ENCODE assay signal across 12 cellular contexts in the genomic region with DNA sequence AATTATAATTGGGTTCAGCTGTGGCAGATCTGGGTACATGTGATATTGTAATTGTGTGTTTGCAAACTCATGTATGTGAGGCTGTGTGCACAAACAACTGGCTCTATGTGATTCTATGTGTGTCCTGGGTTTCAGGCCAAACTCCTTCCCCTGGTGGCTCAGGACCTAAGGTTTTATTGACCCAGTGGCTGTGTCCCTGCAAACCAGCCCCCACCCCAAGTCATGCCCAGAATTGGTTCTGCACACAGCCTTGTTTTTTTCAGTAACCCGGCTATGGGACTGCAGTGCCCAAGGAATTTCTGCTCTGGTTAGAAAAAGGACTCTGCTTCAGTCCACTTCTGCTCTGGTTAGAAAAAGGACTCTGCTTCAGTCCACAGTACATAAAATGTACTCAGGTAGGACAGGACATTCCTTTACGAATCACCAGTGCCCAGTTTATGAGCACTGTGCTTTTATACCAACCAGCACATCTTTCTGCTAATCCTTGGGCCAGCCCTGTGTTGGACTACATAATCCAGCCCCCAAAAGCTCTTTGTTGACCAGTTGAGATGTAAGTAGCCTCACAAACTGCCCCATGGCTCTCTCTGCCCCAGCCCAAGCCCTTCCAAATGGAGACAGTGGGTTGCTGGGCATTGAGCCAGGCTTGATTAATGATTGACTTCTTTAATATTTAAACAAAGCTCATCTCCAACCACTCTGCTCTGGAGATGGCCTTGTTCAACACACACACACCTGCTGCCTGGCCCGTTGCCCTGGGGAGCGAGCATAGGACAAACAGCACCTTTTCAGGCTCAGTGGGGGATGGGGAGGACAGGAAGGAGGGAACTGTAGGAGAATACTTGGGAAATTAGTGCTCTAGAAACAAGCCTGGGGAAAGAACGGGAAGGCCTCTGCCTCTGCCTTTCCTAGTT. TPM values are rescaled to one million over a fixed set of nuclear protein-coding genes. Genes with fewer than 3 reads are reported as not detected.
DNase-seq lines count a peak whose midpoint lies in the region; ATAC-seq and TF ChIP-seq lines count a peak whose summit lies in the region.
"Had no signal": no experiment of that assay in that cellular context is flagged by ENCODE, and none has a peak within 500 bp of the region (broad histone marks: within the 10 kb centered on the region; RNA-seq: fewer than 3 reads in every experiment).

No MANE protein-coding gene starts in this region.

- ATAC-seq in GM21528 (IDR thresholded peaks at IDR 0.05; ENCODE audit: low FRiP score, unreplicated experiment) (no peak), HG02678 (IDR thresholded peaks at IDR 0.05; ENCODE audit: unreplicated experiment) (no peak)
- ATAC-seq: naive thymus-derived CD8-positive, alpha-beta T cell had no signal

- no peak for TF ChIP-seq CTCF in lower leg skin (IDR thresholded peaks at IDR 0.05)

- 48 to 57% methylated on average over 5 of the region's 5 CpGs for whole genome bisulfite sequencing in lower leg skin, 2 donors

- peak; percentile 53 to 61 for DNase-seq in NCI-H524 (lab: John Stamatoyannopoulos, UW)
- no peak for DNase-seq in NCI-H524 treated with DMSO at 0.1 percent for 48 hours (lab: John Stamatoyannopoulos, UW)
- peak; percentile 81 for DNase-seq in NCI-H2196 treated with DMSO at 0.1 percent for 48 hours (lab: John Stamatoyannopoulos, UW; ENCODE audit: unreplicated experiment)
- peak; percentile 65 for DNase-seq in glomerular visceral epithelial cell (ENCODE audit: extremely low spot score)
- DNase-seq in erythroblast (lab: John Stamatoyannopoulos, UW), result no peak
- no peak for DNase-seq in lower leg skin (ENCODE audit: low spot score in 2 of 2)
- DNase-seq: Calu3; naive thymus-derived CD8-positive, alpha-beta T cell; NCI-H1048 had no signal

- intact Hi-C loops in lower leg skin (cut with DNase I; ENCODE audit: low total_unique reads), result no loop called here

- no peak for TF ChIP-seq POLR2A in erythroblast (IDR thresholded peaks at IDR 0.05; ENCODE audit: low read length)
- TF ChIP-seq POLR2A in lower leg skin (IDR thresholded peaks at IDR 0.05), result no peak

- H3K4me3 ChIP-seq in lower leg skin (ENCODE audit: low read depth, poor library complexity, severe bottlenecking), result no peak overlapping the region
- H3K4me3 ChIP-seq: thoracic aorta had no signal

RNA-seq across cellular contexts. Expression of gene KCNH6, which starts 2.9 kb away (rescaled TPM):
- total RNA-seq in lower leg skin, result under 1 TPM in 2 of 4 donors, not detected in 2; 0.08 to 0.29 TPM
- total RNA-seq: Calu3; naive thymus-derived CD8-positive, alpha-beta T cell; thoracic aorta had no signal

RNA-seq across cellular contexts. Expression of gene DCAF7, which starts 30.1 kb away (rescaled TPM):
- 10 to 100 TPM; 23.8 to 33.0 (median 25.4) TPM for total RNA-seq in lower leg skin

RNA-seq across cellular contexts. Expression of gene ACE, which starts 43.4 kb away (rescaled TPM):
- 10 to 100 TPM in 1 of 4 donors, 1 to 10 TPM in 3; 3.0 to 10.2 (median 7.2) TPM for total RNA-seq in lower leg skin

Comparison
In these comparisons a context has a peak if more than half of its experiments do, and no peak if none do; other contexts are left out.
1. DNase-seq: peak in NCI-H524 (2 of 2), NCI-H2196 treated with DMSO at 0.1 percent for 48 hours (single experiment) and glomerular visceral epithelial cell (single experiment); none in NCI-H524 treated with DMSO at 0.1 percent for 48 hours (single experiment), erythroblast (0 of 2) and lower leg skin (0 of 2).